ENCODE assay signal across 9 cellular contexts in genomic region chr14:92515510-92516343, GRCh38. TPM values are rescaled to one million over a fixed set of nuclear protein-coding genes. Genes with fewer than 3 reads are reported as not detected.
A peak's percentile ranks its signal among the peaks of the same experiment; 100 is the strongest.
DNase-seq lines count a peak whose midpoint lies in the region; ATAC-seq and TF ChIP-seq lines count a peak whose summit lies in the region.
"Had no signal": no experiment of that assay in that cellular context is flagged by ENCODE, and none has a peak within 500 bp of the region (broad histone marks: within the 10 kb centered on the region; RNA-seq: fewer than 3 reads in every experiment).

No MANE protein-coding gene starts in this region.

- intact Hi-C loops in activated CD8-positive, alpha-beta T cell treated with anti-CD3 and anti-CD28 coated beads for 36 hours (cut with micrococcal nuclease): loop anchor here (2.0 kb wide), 1 partner anchor 15 kb away; no protein-coding TSS in a partner anchor

- POLR2A ChIA-PET in activated CD8-positive, alpha-beta T cell treated with anti-CD3 and anti-CD28 coated beads for 36 hours (lab: Charles Lee): interaction anchor here (1.1 to 5.8 kb wide), 6 partner anchors 10 to 53 kb away, joined by 3 to 34 read pairs (median 6); no protein-coding TSS in a partner anchor

- CTCF ChIA-PET in activated CD8-positive, alpha-beta T cell treated with anti-CD3 and anti-CD28 coated beads for 36 hours (lab: Charles Lee): interaction anchor here (0.9 to 1.7 kb wide), 5 partner anchors 15 to 166 kb away, joined by 3 to 5 read pairs (median 3); no protein-coding TSS in a partner anchor

- ATAC-seq in activated naive CD4-positive, alpha-beta T cell treated with anti-CD3 and anti-CD28 coated beads, Interleukin-2, amount 50 U/mL, for 72 hours: no peak
- no peak for ATAC-seq in activated CD8-positive, alpha-beta T cell treated with anti-CD3 and anti-CD28 coated beads for 36 hours

- peak overlapping the region; percentile 44 for H3K27ac Mint-ChIP-seq in activated naive CD4-positive, alpha-beta T cell treated with anti-CD3 and anti-CD28 coated beads, Interleukin-2, amount 50 U/mL, for 24 hours
- H3K27ac Mint-ChIP-seq in activated naive CD4-positive, alpha-beta T cell treated with anti-CD3 and anti-CD28 coated beads, Interleukin-2, amount 50 U/mL, for 72 hours: peak overlapping the region in 1 of 2 donors; percentile 7
- H3K27ac Mint-ChIP-seq in activated CD8-positive, alpha-beta T cell treated with anti-CD3 and anti-CD28 coated beads for 36 hours: peak overlapping the region; percentile 95
- H3K27ac Mint-ChIP-seq in mesothelial cell of epicardium (no peak overlapping the region), type B pancreatic cell (no peak overlapping the region)

- peak overlapping the region; percentile 81 for H3K4me3 Mint-ChIP-seq in activated naive CD4-positive, alpha-beta T cell treated with anti-CD3 and anti-CD28 coated beads, Interleukin-2, amount 50 U/mL, for 24 hours
- H3K4me3 Mint-ChIP-seq in activated CD8-positive, alpha-beta T cell treated with anti-CD3 and anti-CD28 coated beads for 36 hours: peak overlapping the region; percentile 66
- H3K4me3 Mint-ChIP-seq in mesothelial cell of epicardium: peak overlapping the region; percentile 27
- peak overlapping the region; percentile 58 for H3K4me3 Mint-ChIP-seq in type B pancreatic cell

- H3K4me1 Mint-ChIP-seq in activated naive CD4-positive, alpha-beta T cell treated with anti-CD3 and anti-CD28 coated beads, Interleukin-2, amount 50 U/mL, for 24 hours: peaks cover 50% of the 10 kb centered on the region
- peaks cover 50% of the 10 kb centered on the region for H3K4me1 Mint-ChIP-seq in activated CD8-positive, alpha-beta T cell treated with anti-CD3 and anti-CD28 coated beads for 36 hours (ENCODE audit: low read depth)
- H3K4me1 Mint-ChIP-seq in mesothelial cell of epicardium (peaks cover 8% of the 10 kb centered on the region), type B pancreatic cell (ENCODE audit: unreplicated experiment) (peaks cover 15% of the 10 kb centered on the region)

- no peaks in the 10 kb centered on the region for H3K36me3 Mint-ChIP-seq in activated naive CD4-positive, alpha-beta T cell treated with anti-CD3 and anti-CD28 coated beads, Interleukin-2, amount 50 U/mL, for 24 hours
- peaks cover 1 to 5% of the 10 kb centered on the region in 2 donors for H3K36me3 Mint-ChIP-seq in activated naive CD4-positive, alpha-beta T cell treated with anti-CD3 and anti-CD28 coated beads, Interleukin-2, amount 50 U/mL, for 72 hours
- peaks cover 31% of the 10 kb centered on the region for H3K36me3 Mint-ChIP-seq in activated CD8-positive, alpha-beta T cell treated with anti-CD3 and anti-CD28 coated beads for 36 hours (ENCODE audit: low read depth)
- H3K36me3 Mint-ChIP-seq in mesothelial cell of epicardium: no peaks in the 10 kb centered on the region
- H3K36me3 Mint-ChIP-seq in type B pancreatic cell: no peaks in the 10 kb centered on the region

- H3K9me3 Mint-ChIP-seq in activated naive CD4-positive, alpha-beta T cell treated with anti-CD3 and anti-CD28 coated beads, Interleukin-2, amount 50 U/mL, for 24 hours: no peaks in the 10 kb centered on the region
- peaks cover 0 to under 1% of the 10 kb centered on the region in 2 donors for H3K9me3 Mint-ChIP-seq in activated naive CD4-positive, alpha-beta T cell treated with anti-CD3 and anti-CD28 coated beads, Interleukin-2, amount 50 U/mL, for 72 hours
- H3K9me3 Mint-ChIP-seq in activated CD8-positive, alpha-beta T cell treated with anti-CD3 and anti-CD28 coated beads for 36 hours: peaks cover under 1% of the 10 kb centered on the region
- H3K9me3 Mint-ChIP-seq in mesothelial cell of epicardium: peaks cover under 1% of the 10 kb centered on the region
- no peaks in the 10 kb centered on the region for H3K9me3 Mint-ChIP-seq in type B pancreatic cell

- TF ChIP-seq POLR2A in erythroblast (IDR thresholded peaks at IDR 0.05; ENCODE audit: low read length): no peak

- no peak for DNase-seq in activated naive CD4-positive, alpha-beta T cell treated with anti-CD3 and anti-CD28 coated beads, Interleukin-2, amount 50 U/mL, for 72 hours (ENCODE audit: low spot score in 2 of 2)
- no peak for DNase-seq in activated CD8-positive, alpha-beta T cell treated with anti-CD3 and anti-CD28 coated beads for 36 hours
- DNase-seq in mesothelial cell of epicardium (ENCODE audit: low spot score in 2 of 2, unreplicated experiment in 2 of 2): no peak
- DNase-seq in type B pancreatic cell (ENCODE audit: extremely low spot score, unreplicated experiment): no peak
- no peak for DNase-seq in NCI-H2029 (lab: John Stamatoyannopoulos, UW)
- DNase-seq in erythroblast (lab: John Stamatoyannopoulos, UW): no peak
- DNase-seq in islet precursor cell: no peak
- DNase-seq: NCI-H1105 treated with DMSO at 0.1 percent for 48 hours had no signal

- no peaks in the 10 kb centered on the region for H3K27me3 Mint-ChIP-seq in activated naive CD4-positive, alpha-beta T cell treated with anti-CD3 and anti-CD28 coated beads, Interleukin-2, amount 50 U/mL, for 24 hours
- no peaks in the 10 kb centered on the region for H3K27me3 Mint-ChIP-seq in activated CD8-positive, alpha-beta T cell treated with anti-CD3 and anti-CD28 coated beads for 36 hours
- no peaks in the 10 kb centered on the region for H3K27me3 Mint-ChIP-seq in mesothelial cell of epicardium (ENCODE audit: low read depth)
- peaks cover 30% of the 10 kb centered on the region for H3K27me3 Mint-ChIP-seq in type B pancreatic cell

- TF ChIP-seq CTCF in activated CD8-positive, alpha-beta T cell treated with anti-CD3 and anti-CD28 coated beads for 36 hours (IDR thresholded peaks at IDR 0.05): no peak
- no peak for TF ChIP-seq CTCF in mesothelial cell of epicardium (IDR thresholded peaks at IDR 0.05; ENCODE audit: unreplicated experiment)
- TF ChIP-seq CTCF in type B pancreatic cell (conservative IDR thresholded peaks at IDR 0.05): no peak

RNA-seq across cellular contexts. Expression of gene RIN3, which starts 2.1 kb away (rescaled TPM):
- 10 to 100 TPM; 21.1 to 27.9 TPM for total RNA-seq in activated naive CD4-positive, alpha-beta T cell treated with anti-CD3 and anti-CD28 coated beads, Interleukin-2, amount 50 U/mL, for 72 hours
- total RNA-seq in activated CD8-positive, alpha-beta T cell treated with anti-CD3 and anti-CD28 coated beads for 36 hours: 10 to 100 TPM; 61.3 to 62.4 TPM
- total RNA-seq in mesothelial cell of epicardium: 16.4 to 19.9 TPM (median 16.8 TPM) in 3 replicates
- 11.3 and 12.9 TPM in 2 replicates for total RNA-seq in type B pancreatic cell (ENCODE audit: low replicate concordance)

Comparison
In these comparisons a context has a peak if more than half of its experiments do, and no peak if none do; other contexts are left out.
1. H3K27ac Mint-ChIP-seq: peak in activated naive CD4-positive, alpha-beta T cell treated with anti-CD3 and anti-CD28 coated beads, Interleukin-2, amount 50 U/mL, for 24 hours (single experiment) and activated CD8-positive, alpha-beta T cell treated with anti-CD3 and anti-CD28 coated beads for 36 hours (single experiment); none in mesothelial cell of epicardium (single experiment) and type B pancreatic cell (single experiment).
2. H3K4me3 Mint-ChIP-seq: peak in every context shown above with its lines; median percentile 81 in activated naive CD4-positive, alpha-beta T cell treated with anti-CD3 and anti-CD28 coated beads, Interleukin-2, amount 50 U/mL, for 24 hours; 66 in activated CD8-positive, alpha-beta T cell treated with anti-CD3 and anti-CD28 coated beads for 36 hours; 58 in type B pancreatic cell; 27 in mesothelial cell of epicardium.